In genomic region chr13:114166381-114167131, GRCh38 we compare ENCODE assay signal across 14 cellular contexts. TPM values are rescaled to one million over a fixed set of nuclear protein-coding genes. Genes with fewer than 3 reads are reported as not detected.
DNase-seq lines count a peak whose midpoint lies in the region; ATAC-seq, FAIRE-seq and TF ChIP-seq lines count a peak whose summit lies in the region.
"Had no signal": no experiment of that assay in that cellular context is flagged by ENCODE, and none has a peak within 500 bp of the region (broad histone marks: within the 10 kb centered on the region; RNA-seq: fewer than 3 reads in every experiment).

No MANE protein-coding gene starts in this region.

- no peak overlapping the region for H2BK120ac ChIP-seq in H1 (replicated peaks; ENCODE audit: low read depth, low read length)

- H3K27me3 ChIP-seq in right atrium auricular region (no peaks in the 10 kb centered on the region), H1 (replicated peaks in 1 of 4; ENCODE audit: control insufficient read depth in 3 of 4, extremely low read depth in 1 of 4, insufficient read depth in 3 of 4, low read length in 3 of 4) (peaks cover 0 to 2% (median 0%) of the 10 kb centered on the region in 4 experiments; a peak in 1 of 7 replicates), foreskin keratinocyte (peaks cover 76% of the 10 kb centered on the region)
- H3K27me3 ChIP-seq in naive thymus-derived CD4-positive, alpha-beta T cell (ENCODE audit: control insufficient read depth in 2 of 2, insufficient read depth in 2 of 2, low read length in 2 of 2) = no peaks in the 10 kb centered on the region
- H3K27me3 ChIP-seq: SJSA1 had no signal

- no peak overlapping the region for H3K56ac ChIP-seq in H1 (replicated peaks; ENCODE audit: insufficient read length, low read depth, low read length)

- H3K4me1 ChIP-seq in right atrium auricular region (peaks cover 0 to 16% of the 10 kb centered on the region in 2 donors), H1 (replicated peaks in 1 of 4; ENCODE audit: control insufficient read depth in 3 of 4, insufficient read depth in 4 of 4, low read length in 3 of 4) (no peaks in the 10 kb centered on the region), foreskin keratinocyte (no peaks in the 10 kb centered on the region)
- H3K4me1 ChIP-seq in naive thymus-derived CD4-positive, alpha-beta T cell (ENCODE audit: control insufficient read depth in 2 of 2, insufficient read depth in 2 of 2, low read length in 2 of 2) = peaks cover 14 to 56% of the 10 kb centered on the region in 2 donors
- H3K4me1 ChIP-seq: SJSA1 had no signal

- no peaks in the 10 kb centered on the region for H3K36me3 ChIP-seq in right atrium auricular region
- H3K36me3 ChIP-seq in H1 (ENCODE audit: control insufficient read depth in 2 of 4, insufficient read depth in 4 of 4, low read length in 3 of 4) = no peaks in the 10 kb centered on the region
- no peaks in the 10 kb centered on the region for H3K36me3 ChIP-seq in naive thymus-derived CD4-positive, alpha-beta T cell (ENCODE audit: control insufficient read depth in 2 of 3, insufficient read depth in 3 of 3, low read length in 3 of 3)
- H3K36me3 ChIP-seq: SJSA1 had no signal

- H3K79me1 ChIP-seq in H1 (ENCODE audit: low read depth, low read length) = no peaks in the 10 kb centered on the region

- H3K14ac ChIP-seq in H1 (ENCODE audit: insufficient read length) = no peak overlapping the region

- H2BK5ac ChIP-seq in H1 (ENCODE audit: low read depth, low read length) = no peak overlapping the region

- H3K27me3 Mint-ChIP-seq in naive thymus-derived CD4-positive, alpha-beta T cell = peaks cover 0 to 28% (median 0%) of the 10 kb centered on the region in 5 donors

- no peak overlapping the region for H3K4ac ChIP-seq in H1 (replicated peaks; ENCODE audit: insufficient read length, low read depth, low read length)

- H2BK20ac ChIP-seq in H1 (ENCODE audit: low read length) = no peak overlapping the region

- TF ChIP-seq CTCF in right atrium auricular region (IDR thresholded peaks at IDR 0.05) (no peak), H1 (IDR thresholded peaks at IDR 0.05; ENCODE audit: control extremely low read depth in 1 of 3, insufficient read depth in 1 of 3, low read depth in 1 of 3, low read length in 3 of 3) (no peak), foreskin keratinocyte (conservative IDR thresholded peaks at IDR 0.05) (no peak)

- no peaks in the 10 kb centered on the region for H4K20me1 ChIP-seq in H1 (replicated peaks in 1 of 2; ENCODE audit: control insufficient read depth in 1 of 2, insufficient read depth in 2 of 2, low read length in 2 of 2)

- H3K79me2 ChIP-seq in H1 (ENCODE audit: control insufficient read depth in 1 of 2, insufficient read depth in 2 of 2, low read length in 2 of 2) = no peaks in the 10 kb centered on the region

- no peak overlapping the region for H2AK5ac ChIP-seq in H1 (ENCODE audit: low read depth, low read length)

- H4K5ac ChIP-seq in H1 (ENCODE audit: insufficient read length, low read depth, low read length) = no peak overlapping the region

- CTCF ChIA-PET in H1 (lab: Charles Lee; ENCODE audit: partially characterized antibody) = interaction anchor here (1.1 kb wide), 1 partner anchor 12 kb away, joined by 3 read pairs; the partner anchor contains the start of gene CFAP97D2
- CTCF ChIA-PET in naive thymus-derived CD4-positive, alpha-beta T cell (lab: Charles Lee) = interaction anchor here (1.3 to 1.4 kb wide), 3 partner anchors 9 to 60 kb away, joined by 3 to 5 read pairs (median 5); no protein-coding TSS in a partner anchor

- no peak overlapping the region for H2AFZ ChIP-seq in H1 (ENCODE audit: low read length)

- peak overlapping the region; percentile 4; the same call in 1 of the 2 replicates for H4K8ac ChIP-seq in H1 (ENCODE audit: extremely low read depth, insufficient read depth, low read length)

- H3K9me3 ChIP-seq in right atrium auricular region (no peaks in the 10 kb centered on the region), H1 (ENCODE audit: insufficient read depth in 2 of 2, low read depth in 1 of 2, low read length in 1 of 2) (0 out of 4 replicates have a peak, but pooled peaks cover 0 to 3% of the 10 kb centered on the region in 2 experiments)
- no peaks in the 10 kb centered on the region for H3K9me3 ChIP-seq in naive thymus-derived CD4-positive, alpha-beta T cell (ENCODE audit: control insufficient read depth in 2 of 3, low read length in 3 of 3)
- H3K9me3 ChIP-seq: SJSA1 had no signal

- H2BK12ac ChIP-seq in H1 (ENCODE audit: low read depth, low read length) = no peak overlapping the region

- no peak overlapping the region for H3K18ac ChIP-seq in H1 (ENCODE audit: extremely low read depth, low read length)

- ATAC-seq in Right ventricle myocardium inferior (peak; percentile 76), HG03095 (IDR thresholded peaks at IDR 0.05; ENCODE audit: unreplicated experiment) (no peak), foreskin keratinocyte (no peak)
- ATAC-seq in naive thymus-derived CD4-positive, alpha-beta T cell = no peak

- no peak for TF ChIP-seq RAD21 in H1 (IDR thresholded peaks at IDR 0.05 in 1 of 2, conservative IDR thresholded peaks at IDR 0.05 in 1 of 2; ENCODE audit: low read depth in 2 of 2, low read length in 2 of 2)

- no peak overlapping the region for H2BK15ac ChIP-seq in H1 (ENCODE audit: low read length)

- no peak overlapping the region for H3K23ac ChIP-seq in H1 (ENCODE audit: insufficient read length)

- DNase-seq in Right ventricle myocardium inferior (ENCODE audit: missing footprints) (peak; percentile 72), right atrium auricular region (ENCODE audit: low spot score) (no peak), H1 (ENCODE audit: low read depth in 1 of 2, low spot score in 2 of 2) (no peak), NCI-H2107 treated with DMSO at 0.1 percent for 48 hours (lab: John Stamatoyannopoulos, UW; ENCODE audit: unreplicated experiment) (no peak), DMS153 treated with DMSO at 0.1 percent for 48 hours (lab: John Stamatoyannopoulos, UW; ENCODE audit: unreplicated experiment) (no peak), foreskin keratinocyte (no peak)
- no peak for DNase-seq in naive thymus-derived CD4-positive, alpha-beta T cell
- DNase-seq: activated CD4-positive, alpha-beta T cell treated with anti-CD3 and anti-CD28 coated beads for 48 hours; immature natural killer cell; nephron progenitor cell; stimulated activated naive CD4-positive, alpha-beta T cell treated with Interleukin-2 at 50 U/mL for 16 hours had no signal

- peaks cover 0 to 14% (median 0%) of the 10 kb centered on the region in 5 donors for H3K36me3 Mint-ChIP-seq in naive thymus-derived CD4-positive, alpha-beta T cell

- H3K27ac ChIP-seq in right atrium auricular region = peak overlapping the region in 1 of 2 donors; percentile 1
- no peak overlapping the region for H3K27ac ChIP-seq in H1 (ENCODE audit: low read depth, low read length)
- peak overlapping the region; percentile 4 for H3K27ac ChIP-seq in naive thymus-derived CD4-positive, alpha-beta T cell (ENCODE audit: low read depth, low read length)
- H3K27ac ChIP-seq in foreskin keratinocyte = no peak overlapping the region
- H3K27ac ChIP-seq: SJSA1 had no signal

- no peak for TF ChIP-seq EP300 in H1 (IDR thresholded peaks at IDR 0.05; ENCODE audit: borderline replicate concordance in 1 of 2, low read depth in 2 of 2, low read length in 2 of 2)

- POLR2A ChIA-PET in H1 (lab: Charles Lee; ENCODE audit: partially characterized antibody) = no interaction called here
- POLR2A ChIA-PET in naive thymus-derived CD4-positive, alpha-beta T cell (lab: Charles Lee) = interaction anchor here (0.6 to 10.7 kb wide), 13 partner anchors 9 to 36 kb away, joined by 3 to 100 read pairs (median 9); partner anchors contain the start of gene CFAP97D2

- no peak for FAIRE-seq in H1 (lab: Jason Lieb, UNC)

- H3K9me3 Mint-ChIP-seq in naive thymus-derived CD4-positive, alpha-beta T cell = peaks cover under 1 to 10% (median 5%) of the 10 kb centered on the region in 11 donors

- H3K4me2 ChIP-seq in H1 (ENCODE audit: insufficient read depth in 1 of 2, low read depth in 2 of 2, low read length in 2 of 2) = no peak overlapping the region

- H4K91ac ChIP-seq in H1 (replicated peaks; ENCODE audit: insufficient read length, low read length) = no peak overlapping the region

- H3K23me2 ChIP-seq in H1 (ENCODE audit: low read depth, low read length) = no peaks in the 10 kb centered on the region

- H3K4me3 ChIP-seq in right atrium auricular region (no peak overlapping the region), H1 (ENCODE audit: extremely low read depth in 1 of 4, insufficient read depth in 2 of 4, low read depth in 3 of 4, low read length in 4 of 4) (no peak overlapping the region)
- H3K4me3 ChIP-seq in naive thymus-derived CD4-positive, alpha-beta T cell (ENCODE audit: low read length) = no peak overlapping the region
- H3K4me3 ChIP-seq: SJSA1 had no signal

- intact Hi-C loops in Right ventricle myocardium inferior (cut with DNase I) = no loop called here
- intact Hi-C loops in naive thymus-derived CD4-positive, alpha-beta T cell (cut with micrococcal nuclease) = loop anchor here in 1 of 2 donors (1.0 to 5.0 kb wide), 2 partner anchors 8 to 34 kb away; partner anchors contain the start of gene RASA3

- TF ChIP-seq POLR2A in H1 (IDR thresholded peaks at IDR 0.05; ENCODE audit: control extremely low read depth in 1 of 2, low read depth in 2 of 2, low read length in 2 of 2) = no peak

- 92% methylated on average over 20 of the region's 20 CpGs; no CpG with 5 or more reads in 1 of the 2 experiments for WGBS in H1 (ENCODE audit: extremely low coverage in 1 of 2, insufficient coverage in 1 of 2, insufficient read length in 1 of 2, insufficient replicate concordance in 2 of 2, low coverage in 1 of 2, low lambda C conversion rate in 2 of 2, missing lambda C conversion rate in 1 of 2), 2 experiments

- peak overlapping the region in 7 of 10 donors; percentile 32 to 74 (median 49) for H3K4me3 Mint-ChIP-seq in naive thymus-derived CD4-positive, alpha-beta T cell
- H3K4me3 Mint-ChIP-seq: immature natural killer cell, nephron progenitor cell had no signal

- H3K27ac Mint-ChIP-seq in naive thymus-derived CD4-positive, alpha-beta T cell = peak overlapping the region in 8 of 9 donors; percentile 83 to 96 (median 88)

- H3K9ac ChIP-seq in H1 (replicated peaks in 1 of 4; ENCODE audit: extremely low read depth in 1 of 4, low read depth in 3 of 4, low read length in 3 of 4) = no peak overlapping the region

- H3K4me1 Mint-ChIP-seq in naive thymus-derived CD4-positive, alpha-beta T cell = peaks cover 36 to 71% (median 70%) of the 10 kb centered on the region in 7 donors

RNA-seq across cellular contexts. Expression of gene CFAP97D2, which starts 12.5 kb away (rescaled TPM):
- total RNA-seq in Right ventricle myocardium inferior (not detected), right atrium auricular region (not detected), foreskin keratinocyte (not detected in 2 replicates)
- total RNA-seq in H1 (2021; fragmentation: NEBNext Ultra II Directional; extraction: Animal tissue kit (Norgen Biotek cat#: 25700)) = not detected in 2 replicates
- polyA plus RNA-seq in H1 (2011; rRNA removed) (not detected in 2 replicates), foreskin keratinocyte (not detected in 2 replicates)
- polyA plus RNA-seq in H1 (2011; cell fraction: cytosol; rRNA removed) = not detected
- polyA plus RNA-seq in H1 (2011; cell fraction: nucleus; rRNA removed) = not detected
- polyA plus RNA-seq in H1 (2012, experiment 1 of 2) = not detected in 4 replicates
- polyA plus RNA-seq in H1 (2012, experiment 2 of 2) = not detected
- polyA plus RNA-seq in H1 (2013, experiment 1 of 2) = not detected
- polyA plus RNA-seq in H1 (2013, experiment 2 of 2) = not detected
- not detected in 2 replicates for polyA minus RNA-seq in H1 (2011; rRNA and poly(A)+ RNA removed)
- not detected for polyA minus RNA-seq in H1 (2011; cell fraction: cytosol; rRNA and poly(A)+ RNA removed)
- polyA minus RNA-seq in H1 (2011; cell fraction: nucleus; rRNA and poly(A)+ RNA removed) = not detected
- 1 to 10 TPM in 1 of 5 experiments, under 1 TPM in 1, not detected in 3; 0.27 to 1.1 TPM for total RNA-seq in naive thymus-derived CD4-positive, alpha-beta T cell
- polyA plus RNA-seq in naive thymus-derived CD4-positive, alpha-beta T cell = under 1 TPM in 1 of 2 donors, not detected in 1; 0.33 TPM
- polyA plus RNA-seq: BJ had no signal

RNA-seq across cellular contexts. Expression of gene RASA3, which starts 34.1 kb away (rescaled TPM):
- total RNA-seq in Right ventricle myocardium inferior = 12.7 TPM
- total RNA-seq in right atrium auricular region = 10 to 100 TPM; 10.2 to 13.2 TPM
- total RNA-seq in H1 (2021; fragmentation: NEBNext Ultra II Directional; extraction: Animal tissue kit (Norgen Biotek cat#: 25700)) = 21.9 TPM in 2 replicates
- polyA plus RNA-seq in H1 (2011; rRNA removed) = 7.5 and 11.0 TPM in 2 replicates
- polyA plus RNA-seq in H1 (2011; cell fraction: cytosol; rRNA removed) = 12.9 TPM
- 15.0 TPM for polyA plus RNA-seq in H1 (2011; cell fraction: nucleus; rRNA removed)
- 11.8 to 14.5 TPM (median 13.4 TPM) in 4 replicates for polyA plus RNA-seq in H1 (2012, experiment 1 of 2)
- polyA plus RNA-seq in H1 (2012, experiment 2 of 2) = 7.7 TPM
- 11.2 TPM for polyA plus RNA-seq in H1 (2013, experiment 1 of 2)
- 11.4 TPM for polyA plus RNA-seq in H1 (2013, experiment 2 of 2)
- polyA minus RNA-seq in H1 (2011; rRNA and poly(A)+ RNA removed) = 10.6 and 10.8 TPM in 2 replicates
- 11.4 TPM for polyA minus RNA-seq in H1 (2011; cell fraction: cytosol; rRNA and poly(A)+ RNA removed)
- 6.9 TPM for polyA minus RNA-seq in H1 (2011; cell fraction: nucleus; rRNA and poly(A)+ RNA removed)
- 100 to 1,000 TPM; 110 to 227 (median 199) TPM for total RNA-seq in naive thymus-derived CD4-positive, alpha-beta T cell
- polyA plus RNA-seq in naive thymus-derived CD4-positive, alpha-beta T cell = 100 to 1,000 TPM; 109 to 195 TPM
- 7.7 and 9.2 TPM in 2 replicates for total RNA-seq in foreskin keratinocyte
- polyA plus RNA-seq in foreskin keratinocyte = 4.1 and 4.8 TPM in 2 replicates
